In genomic region chr1:154483941-154484803, GRCh38 we compare ENCODE assay signal across 11 cellular contexts. TPM values are rescaled to one million over a fixed set of nuclear protein-coding genes. Genes with fewer than 3 reads are reported as not detected.
DNase-seq lines count a peak whose midpoint lies in the region; ATAC-seq, FAIRE-seq and TF ChIP-seq lines count a peak whose summit lies in the region.
"Had no signal": no experiment of that assay in that cellular context is flagged by ENCODE, and none has a peak within 500 bp of the region (broad histone marks: within the 10 kb centered on the region; RNA-seq: fewer than 3 reads in every experiment).

No MANE protein-coding gene starts in this region.

- H3K27me3 ChIP-seq in suprapubic skin = no peaks in the 10 kb centered on the region

- H3K9me3 ChIP-seq in suprapubic skin = no peaks in the 10 kb centered on the region

- no peak for TF ChIP-seq EP300 in suprapubic skin (IDR thresholded peaks at IDR 0.05)

- peak; percentile 14 for DNase-seq in HTR-8/SVneo (ENCODE audit: insufficient read length, low spot score)
- DNase-seq in amniotic epithelial cell (ENCODE audit: low read depth) = peak; percentile 96
- no peak for DNase-seq in left ventricle myocardium superior
- DNase-seq in suprapubic skin (ENCODE audit: low spot score in 2 of 2) = peak in 1 of 2 donors; percentile 37
- DNase-seq in DMS 273 (lab: John Stamatoyannopoulos, UW; ENCODE audit: unreplicated experiment) = no peak
- DNase-seq: activated CD4-positive, alpha-beta T cell treated with anti-CD3 and anti-CD28 coated beads, Interleukin-2, amount 50 U/mL, for 4 hours; anterior cingulate cortex; SHP77 treated with DMSO at 0.1 percent for 48 hours had no signal

- peaks cover 34% of the 10 kb centered on the region for H3K4me1 ChIP-seq in suprapubic skin

- H3K4me3 ChIP-seq in suprapubic skin = no peak overlapping the region

- 64% methylated on average over 14 of the region's 14 CpGs for WGBS in suprapubic skin

- TF ChIP-seq CTCF in suprapubic skin (IDR thresholded peaks at IDR 0.05) = no peak

- H3K36me3 ChIP-seq in suprapubic skin = peaks cover 14% of the 10 kb centered on the region

- no peak for TF ChIP-seq POLR2A in suprapubic skin (IDR thresholded peaks at IDR 0.05)

- ATAC-seq in left ventricle myocardium superior (peak; percentile 39), HG02642 (IDR thresholded peaks at IDR 0.05; ENCODE audit: poor library complexity, unreplicated experiment) (no peak), GM19324 (IDR thresholded peaks at IDR 0.05; ENCODE audit: low FRiP score, unreplicated experiment) (no peak)

- intact Hi-C loops in left ventricle myocardium superior (cut with micrococcal nuclease) = loop anchor here (5.0 kb wide), 1 partner anchor 63 kb away; no protein-coding TSS in a partner anchor

- H3K27ac ChIP-seq in suprapubic skin = peak overlapping the region; percentile 58

- no peak for FAIRE-seq in HTR-8/SVneo (lab: Jason Lieb, UNC)

RNA-seq across cellular contexts. Expression of gene TDRD10, which starts 17.8 kb away (rescaled TPM):
- total RNA-seq in left ventricle myocardium superior (1.9 TPM), suprapubic skin (1 to 10 TPM in 3 of 4 donors, under 1 TPM in 1; 0.72 to 2.6 (median 2.0) TPM)
- total RNA-seq: osteoblast had no signal

RNA-seq across cellular contexts. Expression of gene SHE, which starts 18.0 kb away (rescaled TPM):
- total RNA-seq in left ventricle myocardium superior (10.2 TPM), suprapubic skin (1 to 10 TPM; 2.0 to 7.3 (median 4.8) TPM)
- total RNA-seq: osteoblast had no signal

Comparison
In these comparisons a context has a peak if more than half of its experiments do, and no peak if none do; other contexts are left out.
1. DNase-seq: peak in HTR-8/SVneo (single experiment) and amniotic epithelial cell (single experiment); none in left ventricle myocardium superior (single experiment) and DMS 273 (single experiment).